Comparison of ENCODE assay signal across 1 cellular context in the genomic region with DNA sequence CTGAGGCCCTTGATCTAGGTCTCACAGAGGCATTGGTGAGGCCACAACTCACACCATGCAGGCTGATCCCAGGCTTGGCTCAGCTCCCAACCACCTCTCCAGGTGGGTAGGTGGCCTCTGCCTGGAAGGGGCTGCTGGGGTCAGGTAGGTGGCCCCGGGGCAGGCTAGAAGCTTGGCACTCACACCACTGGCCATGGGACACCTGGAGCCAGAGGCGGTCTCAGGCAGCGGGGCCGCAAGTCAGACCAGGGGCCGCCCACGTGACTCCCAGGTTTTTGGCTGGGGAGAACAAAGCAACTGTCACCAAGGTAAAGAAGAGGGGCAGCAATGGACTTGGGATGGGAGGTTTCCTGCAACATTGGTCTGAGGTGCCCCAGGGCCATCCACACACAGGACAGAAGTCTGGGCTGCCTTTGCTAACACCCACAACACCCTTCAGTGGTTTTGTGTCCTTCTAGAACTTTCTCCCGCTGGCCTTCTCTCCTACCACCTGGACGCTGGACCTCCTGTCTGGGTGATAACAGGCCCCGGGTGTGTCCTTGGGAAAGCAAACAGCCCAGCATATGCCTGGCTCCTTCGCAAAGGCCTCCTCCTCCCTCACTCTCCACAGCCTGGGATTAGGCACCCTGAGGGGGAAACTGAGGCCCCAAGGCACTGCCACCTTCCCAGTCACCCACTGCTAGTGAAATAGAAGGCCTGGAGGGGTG.
TF ChIP-seq lines count a peak whose summit lies in the region.

No MANE protein-coding gene starts in this region.

TF ChIP-seq in HepG2, 621 proteins besides CTCF, POLR2A, EP300 and RAD21:
- peak; percentile 64; the same call in 1 of the 2 replicates for TF ChIP-seq ZNF292 (CRISPR knock-in tag; IDR thresholded peaks at IDR 0.05; ENCODE audit: borderline replicate concordance, low read depth)
- TF ChIP-seq, protein P1, sequence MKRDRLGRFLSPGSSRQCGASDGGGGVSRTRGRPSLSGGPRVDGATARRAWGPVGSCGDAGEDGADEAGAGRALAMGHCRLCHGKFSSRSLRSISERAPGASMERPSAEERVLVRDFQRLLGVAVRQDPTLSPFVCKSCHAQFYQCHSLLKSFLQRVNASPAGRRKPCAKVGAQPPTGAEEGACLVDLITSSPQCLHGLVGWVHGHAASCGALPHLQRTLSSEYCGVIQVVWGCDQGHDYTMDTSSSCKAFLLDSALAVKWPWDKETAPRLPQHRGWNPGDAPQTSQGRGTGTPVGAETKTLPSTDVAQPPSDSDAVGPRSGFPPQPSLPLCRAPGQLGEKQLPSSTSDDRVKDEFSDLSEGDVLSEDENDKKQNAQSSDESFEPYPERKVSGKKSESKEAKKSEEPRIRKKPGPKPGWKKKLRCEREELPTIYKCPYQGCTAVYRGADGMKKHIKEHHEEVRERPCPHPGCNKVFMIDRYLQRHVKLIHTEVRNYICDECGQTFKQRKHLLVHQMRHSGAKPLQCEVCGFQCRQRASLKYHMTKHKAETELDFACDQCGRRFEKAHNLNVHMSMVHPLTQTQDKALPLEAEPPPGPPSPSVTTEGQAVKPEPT (CRISPR knock-in tag; IDR thresholded peaks at IDR 0.05; ENCODE audit: low read depth): no peak
- TF ChIP-seq BRCA1 (CRISPR knock-in tag; IDR thresholded peaks at IDR 0.05): peak; percentile 53; the same call in 1 of the 2 replicates
- 0 out of 2 replicates have a peak, but pooled peaks have one; percentile 38 for TF ChIP-seq SRY (CRISPR knock-in tag; IDR thresholded peaks at IDR 0.05)
- TF ChIP-seq ZNF350 (CRISPR knock-in tag; IDR thresholded peaks at IDR 0.05; ENCODE audit: borderline replicate concordance, low read depth): 0 out of 2 replicates have a peak, but pooled peaks have one; percentile 36
- 0 out of 2 replicates have a peak, but pooled peaks have one; percentile 9 for TF ChIP-seq ZNF563 (CRISPR knock-in tag; IDR thresholded peaks at IDR 0.05)
- TF ChIP-seq ZNF619 (CRISPR knock-in tag; IDR thresholded peaks at IDR 0.05): 0 out of 2 replicates have a peak, but pooled peaks have one; percentile 19
- TF ChIP-seq ARHGAP35 (CRISPR knock-in tag; IDR thresholded peaks at IDR 0.05; ENCODE audit: borderline replicate concordance): 0 out of 2 replicates have a peak, but pooled peaks have one; percentile 41
- TF ChIP-seq ZNF557 (CRISPR knock-in tag; IDR thresholded peaks at IDR 0.05): 0 out of 2 replicates have a peak, but pooled peaks have one; percentile 20
- TF ChIP-seq, protein P2, sequence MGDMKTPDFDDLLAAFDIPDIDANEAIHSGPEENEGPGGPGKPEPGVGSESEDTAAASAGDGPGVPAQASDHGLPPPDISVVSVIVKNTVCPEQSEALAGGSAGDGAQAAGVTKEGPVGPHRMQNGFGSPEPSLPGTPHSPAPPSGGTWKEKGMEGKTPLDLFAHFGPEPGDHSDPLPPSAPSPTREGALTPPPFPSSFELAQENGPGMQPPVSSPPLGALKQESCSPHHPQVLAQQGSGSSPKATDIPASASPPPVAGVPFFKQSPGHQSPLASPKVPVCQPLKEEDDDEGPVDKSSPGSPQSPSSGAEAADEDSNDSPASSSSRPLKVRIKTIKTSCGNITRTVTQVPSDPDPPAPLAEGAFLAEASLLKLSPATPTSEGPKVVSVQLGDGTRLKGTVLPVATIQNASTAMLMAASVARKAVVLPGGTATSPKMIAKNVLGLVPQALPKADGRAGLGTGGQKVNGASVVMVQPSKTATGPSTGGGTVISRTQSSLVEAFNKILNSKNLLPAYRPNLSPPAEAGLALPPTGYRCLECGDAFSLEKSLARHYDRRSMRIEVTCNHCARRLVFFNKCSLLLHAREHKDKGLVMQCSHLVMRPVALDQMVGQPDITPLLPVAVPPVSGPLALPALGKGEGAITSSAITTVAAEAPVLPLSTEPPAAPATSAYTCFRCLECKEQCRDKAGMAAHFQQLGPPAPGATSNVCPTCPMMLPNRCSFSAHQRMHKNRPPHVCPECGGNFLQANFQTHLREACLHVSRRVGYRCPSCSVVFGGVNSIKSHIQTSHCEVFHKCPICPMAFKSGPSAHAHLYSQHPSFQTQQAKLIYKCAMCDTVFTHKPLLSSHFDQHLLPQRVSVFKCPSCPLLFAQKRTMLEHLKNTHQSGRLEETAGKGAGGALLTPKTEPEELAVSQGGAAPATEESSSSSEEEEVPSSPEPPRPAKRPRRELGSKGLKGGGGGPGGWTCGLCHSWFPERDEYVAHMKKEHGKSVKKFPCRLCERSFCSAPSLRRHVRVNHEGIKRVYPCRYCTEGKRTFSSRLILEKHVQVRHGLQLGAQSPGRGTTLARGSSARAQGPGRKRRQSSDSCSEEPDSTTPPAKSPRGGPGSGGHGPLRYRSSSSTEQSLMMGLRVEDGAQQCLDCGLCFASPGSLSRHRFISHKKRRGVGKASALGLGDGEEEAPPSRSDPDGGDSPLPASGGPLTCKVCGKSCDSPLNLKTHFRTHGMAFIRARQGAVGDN (CRISPR knock-in tag; IDR thresholded peaks at IDR 0.05): peak; percentile 89
- TF ChIP-seq HNF4A (CRISPR knock-in tag; IDR thresholded peaks at IDR 0.05): peak; percentile 9; the same call in 1 of the 2 replicates
- TF ChIP-seq, protein P3, sequence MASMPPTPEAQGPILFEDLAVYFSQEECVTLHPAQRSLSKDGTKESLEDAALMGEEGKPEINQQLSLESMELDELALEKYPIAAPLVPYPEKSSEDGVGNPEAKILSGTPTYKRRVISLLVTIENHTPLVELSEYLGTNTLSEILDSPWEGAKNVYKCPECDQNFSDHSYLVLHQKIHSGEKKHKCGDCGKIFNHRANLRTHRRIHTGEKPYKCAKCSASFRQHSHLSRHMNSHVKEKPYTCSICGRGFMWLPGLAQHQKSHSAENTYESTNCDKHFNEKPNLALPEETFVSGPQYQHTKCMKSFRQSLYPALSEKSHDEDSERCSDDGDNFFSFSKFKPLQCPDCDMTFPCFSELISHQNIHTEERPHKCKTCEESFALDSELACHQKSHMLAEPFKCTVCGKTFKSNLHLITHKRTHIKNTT (CRISPR knock-in tag; IDR thresholded peaks at IDR 0.05): no peak
- TF ChIP-seq FOXP1 (IDR thresholded peaks at IDR 0.05): no peak
- peak; percentile 5; the same call in 1 of the 2 replicates for TF ChIP-seq FOXP1 (CRISPR knock-in tag; IDR thresholded peaks at IDR 0.05)
- TF ChIP-seq, protein P4, sequence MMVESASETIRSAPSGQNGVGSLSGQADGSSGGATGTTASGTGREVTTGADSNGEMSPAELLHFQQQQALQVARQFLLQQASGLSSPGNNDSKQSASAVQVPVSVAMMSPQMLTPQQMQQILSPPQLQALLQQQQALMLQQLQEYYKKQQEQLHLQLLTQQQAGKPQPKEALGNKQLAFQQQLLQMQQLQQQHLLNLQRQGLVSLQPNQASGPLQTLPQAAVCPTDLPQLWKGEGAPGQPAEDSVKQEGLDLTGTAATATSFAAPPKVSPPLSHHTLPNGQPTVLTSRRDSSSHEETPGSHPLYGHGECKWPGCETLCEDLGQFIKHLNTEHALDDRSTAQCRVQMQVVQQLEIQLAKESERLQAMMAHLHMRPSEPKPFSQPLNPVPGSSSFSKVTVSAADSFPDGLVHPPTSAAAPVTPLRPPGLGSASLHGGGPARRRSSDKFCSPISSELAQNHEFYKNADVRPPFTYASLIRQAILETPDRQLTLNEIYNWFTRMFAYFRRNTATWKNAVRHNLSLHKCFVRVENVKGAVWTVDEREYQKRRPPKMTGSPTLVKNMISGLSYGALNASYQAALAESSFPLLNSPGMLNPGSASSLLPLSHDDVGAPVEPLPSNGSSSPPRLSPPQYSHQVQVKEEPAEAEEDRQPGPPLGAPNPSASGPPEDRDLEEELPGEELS (CRISPR knock-in tag; IDR thresholded peaks at IDR 0.05): 0 out of 2 replicates have a peak, but pooled peaks have one; percentile 6
- TF ChIP-seq ZNF629 (CRISPR knock-in tag; conservative IDR thresholded peaks at IDR 0.05): peak; percentile 53; the same call in 1 of the 2 replicates
- TF ChIP-seq SALL1 (CRISPR knock-in tag; IDR thresholded peaks at IDR 0.05): 0 out of 2 replicates have a peak, but pooled peaks have one; percentile 26
- TF ChIP-seq, protein P5, sequence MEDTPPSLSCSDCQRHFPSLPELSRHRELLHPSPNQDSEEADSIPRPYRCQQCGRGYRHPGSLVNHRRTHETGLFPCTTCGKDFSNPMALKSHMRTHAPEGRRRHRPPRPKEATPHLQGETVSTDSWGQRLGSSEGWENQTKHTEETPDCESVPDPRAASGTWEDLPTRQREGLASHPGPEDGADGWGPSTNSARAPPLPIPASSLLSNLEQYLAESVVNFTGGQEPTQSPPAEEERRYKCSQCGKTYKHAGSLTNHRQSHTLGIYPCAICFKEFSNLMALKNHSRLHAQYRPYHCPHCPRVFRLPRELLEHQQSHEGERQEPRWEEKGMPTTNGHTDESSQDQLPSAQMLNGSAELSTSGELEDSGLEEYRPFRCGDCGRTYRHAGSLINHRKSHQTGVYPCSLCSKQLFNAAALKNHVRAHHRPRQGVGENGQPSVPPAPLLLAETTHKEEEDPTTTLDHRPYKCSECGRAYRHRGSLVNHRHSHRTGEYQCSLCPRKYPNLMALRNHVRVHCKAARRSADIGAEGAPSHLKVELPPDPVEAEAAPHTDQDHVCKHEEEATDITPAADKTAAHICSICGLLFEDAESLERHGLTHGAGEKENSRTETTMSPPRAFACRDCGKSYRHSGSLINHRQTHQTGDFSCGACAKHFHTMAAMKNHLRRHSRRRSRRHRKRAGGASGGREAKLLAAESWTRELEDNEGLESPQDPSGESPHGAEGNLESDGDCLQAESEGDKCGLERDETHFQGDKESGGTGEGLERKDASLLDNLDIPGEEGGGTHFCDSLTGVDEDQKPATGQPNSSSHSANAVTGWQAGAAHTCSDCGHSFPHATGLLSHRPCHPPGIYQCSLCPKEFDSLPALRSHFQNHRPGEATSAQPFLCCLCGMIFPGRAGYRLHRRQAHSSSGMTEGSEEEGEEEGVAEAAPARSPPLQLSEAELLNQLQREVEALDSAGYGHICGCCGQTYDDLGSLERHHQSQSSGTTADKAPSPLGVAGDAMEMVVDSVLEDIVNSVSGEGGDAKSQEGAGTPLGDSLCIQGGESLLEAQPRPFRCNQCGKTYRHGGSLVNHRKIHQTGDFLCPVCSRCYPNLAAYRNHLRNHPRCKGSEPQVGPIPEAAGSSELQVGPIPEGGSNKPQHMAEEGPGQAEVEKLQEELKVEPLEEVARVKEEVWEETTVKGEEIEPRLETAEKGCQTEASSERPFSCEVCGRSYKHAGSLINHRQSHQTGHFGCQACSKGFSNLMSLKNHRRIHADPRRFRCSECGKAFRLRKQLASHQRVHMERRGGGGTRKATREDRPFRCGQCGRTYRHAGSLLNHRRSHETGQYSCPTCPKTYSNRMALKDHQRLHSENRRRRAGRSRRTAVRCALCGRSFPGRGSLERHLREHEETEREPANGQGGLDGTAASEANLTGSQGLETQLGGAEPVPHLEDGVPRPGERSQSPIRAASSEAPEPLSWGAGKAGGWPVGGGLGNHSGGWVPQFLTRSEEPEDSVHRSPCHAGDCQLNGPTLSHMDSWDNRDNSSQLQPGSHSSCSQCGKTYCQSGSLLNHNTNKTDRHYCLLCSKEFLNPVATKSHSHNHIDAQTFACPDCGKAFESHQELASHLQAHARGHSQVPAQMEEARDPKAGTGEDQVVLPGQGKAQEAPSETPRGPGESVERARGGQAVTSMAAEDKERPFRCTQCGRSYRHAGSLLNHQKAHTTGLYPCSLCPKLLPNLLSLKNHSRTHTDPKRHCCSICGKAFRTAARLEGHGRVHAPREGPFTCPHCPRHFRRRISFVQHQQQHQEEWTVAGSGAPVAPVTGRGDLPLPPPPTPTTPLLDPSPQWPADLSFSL (CRISPR knock-in tag; IDR thresholded peaks at IDR 0.05): 0 out of 2 replicates have a peak, but pooled peaks have one; percentile 11
- peak; percentile 8 for TF ChIP-seq TEAD3 (CRISPR knock-in tag; optimal IDR thresholded peaks at IDR 0.05; ENCODE audit: borderline replicate concordance)
- 0 out of 2 replicates have a peak, but pooled peaks have one; percentile 23 for TF ChIP-seq ZNF709 (CRISPR knock-in tag; IDR thresholded peaks at IDR 0.05)
- 0 out of 2 replicates have a peak, but pooled peaks have one; percentile 31 for TF ChIP-seq SAFB2 (CRISPR knock-in tag; IDR thresholded peaks at IDR 0.05; ENCODE audit: borderline replicate concordance, low read depth)
- no peak for TF ChIP-seq ATF7 (IDR thresholded peaks at IDR 0.05)
- no peak for TF ChIP-seq ATF7 (CRISPR knock-in tag; IDR thresholded peaks at IDR 0.05)
- TF ChIP-seq ZFP37 (CRISPR knock-in tag; IDR thresholded peaks at IDR 0.05; ENCODE audit: borderline replicate concordance): 0 out of 2 replicates have a peak, but pooled peaks have one; percentile 27
- 0 out of 2 replicates have a peak, but pooled peaks have one; percentile 30 for TF ChIP-seq MAFG (CRISPR knock-in tag; IDR thresholded peaks at IDR 0.05)
- no peak for TF ChIP-seq POGZ (CRISPR knock-in tag; IDR thresholded peaks at IDR 0.05)
- peak; percentile 49; the same call in 1 of the 2 replicates for TF ChIP-seq ZFX (CRISPR knock-in tag; IDR thresholded peaks at IDR 0.05; ENCODE audit: low read depth)
- 0 out of 2 replicates have a peak, but pooled peaks have one; percentile 39 for TF ChIP-seq ZNF446 (CRISPR knock-in tag; IDR thresholded peaks at IDR 0.05)
- TF ChIP-seq, protein P6, sequence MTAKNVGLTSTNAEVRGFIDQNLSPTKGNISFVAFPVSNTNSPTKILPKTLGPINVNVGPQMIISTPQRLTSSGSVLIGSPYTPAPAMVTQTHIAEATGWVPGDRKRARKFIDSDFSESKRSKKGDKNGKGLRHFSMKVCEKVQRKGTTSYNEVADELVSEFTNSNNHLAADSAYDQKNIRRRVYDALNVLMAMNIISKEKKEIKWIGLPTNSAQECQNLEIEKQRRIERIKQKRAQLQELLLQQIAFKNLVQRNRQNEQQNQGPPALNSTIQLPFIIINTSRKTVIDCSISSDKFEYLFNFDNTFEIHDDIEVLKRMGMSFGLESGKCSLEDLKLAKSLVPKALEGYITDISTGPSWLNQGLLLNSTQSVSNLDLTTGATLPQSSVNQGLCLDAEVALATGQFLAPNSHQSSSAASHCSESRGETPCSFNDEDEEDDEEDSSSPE (CRISPR knock-in tag; IDR thresholded peaks at IDR 0.05): peak; percentile 46; the same call in 1 of the 2 replicates
- 0 out of 2 replicates have a peak, but pooled peaks have one; percentile 17 for TF ChIP-seq IRF2 (CRISPR knock-in tag; IDR thresholded peaks at IDR 0.05)
- no peak for TF ChIP-seq NR1H2 (CRISPR knock-in tag; IDR thresholded peaks at IDR 0.05; ENCODE audit: borderline replicate concordance, low read depth)
- 0 out of 2 replicates have a peak, but pooled peaks have one; percentile 40 for TF ChIP-seq ZNF547 (CRISPR knock-in tag; IDR thresholded peaks at IDR 0.05)
- TF ChIP-seq ZNF274 (CRISPR knock-in tag; IDR thresholded peaks at IDR 0.05): no peak
- TF ChIP-seq MTA1 (CRISPR knock-in tag; IDR thresholded peaks at IDR 0.05; ENCODE audit: borderline replicate concordance): 0 out of 2 replicates have a peak, but pooled peaks have one; percentile 20
- 0 out of 2 replicates have a peak, but pooled peaks have one; percentile 38 for TF ChIP-seq ZNF546 (CRISPR knock-in tag; conservative IDR thresholded peaks at IDR 0.05)
- no peak for TF ChIP-seq GATA4 (IDR thresholded peaks at IDR 0.05; ENCODE audit: borderline replicate concordance, low read depth)
